ENCODE assay signal across 32 cellular contexts in genomic region chr2:73841912-73842738, GRCh38. TPM values are rescaled to one million over a fixed set of nuclear protein-coding genes. Genes with fewer than 3 reads are reported as not detected.
DNase-seq lines count a peak whose midpoint lies in the region; ATAC-seq, FAIRE-seq and TF ChIP-seq lines count a peak whose summit lies in the region.
"Had no signal": no experiment of that assay in that cellular context is flagged by ENCODE, and none has a peak within 500 bp of the region (broad histone marks: within the 10 kb centered on the region; RNA-seq: fewer than 3 reads in every experiment).

No MANE protein-coding gene starts in this region.

- H3K9me2 ChIP-seq in PC-3 (replicated peaks; ENCODE audit: low read length) (no peaks in the 10 kb centered on the region), hepatocyte (replicated peaks; ENCODE audit: insufficient read depth) (no peaks in the 10 kb centered on the region)

- intact Hi-C loops in PC-3 (cut with micrococcal nuclease), result no loop called here
- intact Hi-C loops in prostate gland (cut with DNase I), result no loop called here
- intact Hi-C loops in CD4-positive, alpha-beta memory T cell (cut with micrococcal nuclease), result no loop called here

- TF ChIP-seq EP300 in A549 (IDR thresholded peaks at IDR 0.05), result no peak

- POLR2A ChIA-PET in A549 (lab: Yijun Ruan, JAX), result no interaction called here
- POLR2A ChIA-PET in PC-3 (lab: Charles Lee; ENCODE audit: unreplicated experiment), result no interaction called here
- POLR2A ChIA-PET in CD4-positive, alpha-beta memory T cell (lab: Charles Lee; ENCODE audit: partially characterized antibody), result interaction anchor here (1.1 kb wide), 1 partner anchor 14 kb away, joined by 3 read pairs; the partner anchor contains the start of gene STAMBP

- in situ Hi-C loops in brain microvascular endothelial cell (cut with HindIII; ENCODE audit: low pct_ligation_motif_present, low sequenced_read_pairs), result no loop called here

- WGBS in A549 (ENCODE audit: missing lambda C conversion rate), result 62% methylated on average over 5 of the region's 5 CpGs
- 63% methylated on average over 5 of the region's 5 CpGs for WGBS in hepatocyte (ENCODE audit: low lambda C conversion rate, missing lambda C conversion rate)
- WGBS in prostate gland, result 57% methylated on average over 5 of the region's 5 CpGs

- H3K4me2 ChIP-seq in A549 (peak overlapping the region; percentile 32), PC-3 (ENCODE audit: low read length) (no peak overlapping the region), hepatocyte (peak overlapping the region; percentile 32)
- H3K4me2 ChIP-seq: KMS-11 had no signal

- peak in 1 of 2 experiments; percentile 24 for DNase-seq in A549 (ENCODE audit: low read depth in 1 of 2, low spot score in 1 of 2)
- no peak for DNase-seq in PC-3
- DNase-seq in hepatocyte (ENCODE audit: low spot score), result peak; percentile 52
- no peak for DNase-seq in prostate gland (ENCODE audit: low spot score)
- DNase-seq in brain microvascular endothelial cell, result no peak
- DNase-seq in CD4-positive, alpha-beta memory T cell, result no peak
- DNase-seq in D721Med (ENCODE audit: insufficient read length, low spot score), result no peak
- DNase-seq: activated CD4-positive, alpha-beta T cell treated with anti-CD3 and anti-CD28 coated beads for 48 hours; activated CD8-positive, alpha-beta memory T cell treated with anti-CD3 and anti-CD28 coated beads, Interleukin-2, amount 50 U/mL, for 48 hours; activated effector memory CD4-positive, alpha-beta T cell treated with Interleukin-2 at 50 U/mL for 16 hours; central memory CD4-positive, alpha-beta T cell; effector CD4-positive, alpha-beta T cell; gastrocnemius medialis; GOT3; MV-4-11; NCI-H1694 treated with DMSO at 0.1 percent for 48 hours; NCI-H226; NCI-H774; posterior cingulate gyrus; SHP77; stimulated activated CD4-positive, alpha-beta T cell treated with anti-CD3 and anti-CD28 coated beads, Interleukin-4, amount 100 ng/mL, for 24 hours; uterus had no signal

- H3K4me1 ChIP-seq in A549, result peaks cover 15% of the 10 kb centered on the region
- peaks cover 16% of the 10 kb centered on the region for H3K4me1 ChIP-seq in PC-3 (ENCODE audit: insufficient read depth, low read length)
- peaks cover 15% of the 10 kb centered on the region for H3K4me1 ChIP-seq in hepatocyte (ENCODE audit: insufficient read depth)
- H3K4me1 ChIP-seq in prostate gland (replicated peaks), result peaks cover 7% of the 10 kb centered on the region
- no peaks in the 10 kb centered on the region for H3K4me1 ChIP-seq in CD4-positive, alpha-beta memory T cell (ENCODE audit: insufficient read depth, low read length)

- peaks cover 22% of the 10 kb centered on the region for H3K36me3 ChIP-seq in PC-3 (ENCODE audit: low read depth, low read length)
- H3K36me3 ChIP-seq in hepatocyte (replicated peaks; ENCODE audit: insufficient read depth, low read depth), result no peaks in the 10 kb centered on the region
- no peaks in the 10 kb centered on the region for H3K36me3 ChIP-seq in prostate gland
- peaks cover 20% of the 10 kb centered on the region for H3K36me3 ChIP-seq in brain microvascular endothelial cell (replicated peaks)
- H3K36me3 ChIP-seq in CD4-positive, alpha-beta memory T cell (ENCODE audit: insufficient read depth, low read length), result peaks cover 35% of the 10 kb centered on the region
- H3K36me3 ChIP-seq: uterus had no signal

- H3K9me3 Mint-ChIP-seq in CD4-positive, alpha-beta memory T cell, result no peaks in the 10 kb centered on the region
- H3K9me3 Mint-ChIP-seq: CD14-positive monocyte, memory B cell had no signal

- H4K20me1 ChIP-seq in PC-3 (ENCODE audit: low read length), result no peaks in the 10 kb centered on the region
- no peaks in the 10 kb centered on the region for H4K20me1 ChIP-seq in hepatocyte (ENCODE audit: insufficient read depth, poor library complexity, severe bottlenecking)

- CTCF ChIA-PET in A549 (lab: Yijun Ruan, JAX) (interaction anchor here (0.7 to 8.8 kb wide), 6 partner anchors 11 to 468 kb away, joined by 3 to 38 read pairs (median 4); no protein-coding TSS in a partner anchor), PC-3 (lab: Charles Lee) (no interaction called here)
- CTCF ChIA-PET in CD4-positive, alpha-beta memory T cell (lab: Charles Lee; ENCODE audit: partially characterized antibody), result interaction anchor here (0.9 to 2.5 kb wide), 3 partner anchors 14 to 493 kb away, joined by 3 to 10 read pairs (median 8); partner anchors contain the start of gene STAMBP

- no peak for TF ChIP-seq RAD21 in A549 (conservative IDR thresholded peaks at IDR 0.05 in 1 of 2, IDR thresholded peaks at IDR 0.05 in 1 of 2)

- no peak overlapping the region for H3K4me3 Mint-ChIP-seq in CD4-positive, alpha-beta memory T cell
- H3K4me3 Mint-ChIP-seq: CD14-positive monocyte, memory B cell had no signal

- no peaks in the 10 kb centered on the region for H3F3A ChIP-seq in PC-3 (ENCODE audit: low read length, unreplicated experiment)

- peaks cover 15 to 27% (median 18%) of the 10 kb centered on the region in 4 donors for H3K4me1 Mint-ChIP-seq in CD4-positive, alpha-beta memory T cell

- no peak overlapping the region for H3K27ac ChIP-seq in A549
- H3K27ac ChIP-seq in PC-3 (ENCODE audit: low read length), result no peak overlapping the region
- H3K27ac ChIP-seq in hepatocyte, result peak overlapping the region; percentile 56
- peak overlapping the region; percentile 33 to 50 for H3K27ac ChIP-seq in prostate gland
- H3K27ac ChIP-seq in brain microvascular endothelial cell, result no peak overlapping the region
- no peak overlapping the region for H3K27ac ChIP-seq in CD4-positive, alpha-beta memory T cell (ENCODE audit: low read depth, low read length)
- H3K27ac ChIP-seq: KMS-11, skin epidermis, uterus had no signal

- H2AFZ ChIP-seq in PC-3 (ENCODE audit: low read length), result no peak overlapping the region
- H2AFZ ChIP-seq in hepatocyte, result no peak overlapping the region

- H3K27me3 Mint-ChIP-seq in CD4-positive, alpha-beta memory T cell, result no peaks in the 10 kb centered on the region
- H3K27me3 Mint-ChIP-seq: memory B cell had no signal

- H3K9ac ChIP-seq in PC-3 (ENCODE audit: low read length), result no peak overlapping the region
- H3K9ac ChIP-seq: KMS-11 had no signal

- no peaks in the 10 kb centered on the region for H3K27me3 ChIP-seq in PC-3 (ENCODE audit: low read length)
- H3K27me3 ChIP-seq in hepatocyte, result no peaks in the 10 kb centered on the region
- H3K27me3 ChIP-seq in prostate gland (replicated peaks; ENCODE audit: insufficient read depth), result no peaks in the 10 kb centered on the region
- H3K27me3 ChIP-seq in brain microvascular endothelial cell (replicated peaks), result no peaks in the 10 kb centered on the region
- no peaks in the 10 kb centered on the region for H3K27me3 ChIP-seq in CD4-positive, alpha-beta memory T cell (ENCODE audit: insufficient read depth, low read length)
- H3K27me3 ChIP-seq: gastrocnemius medialis, uterus had no signal

- H3K9me3 ChIP-seq in A549 (no peaks in the 10 kb centered on the region), PC-3 (ENCODE audit: low read length) (no peaks in the 10 kb centered on the region), hepatocyte (ENCODE audit: low read depth) (no peaks in the 10 kb centered on the region), prostate gland (no peaks in the 10 kb centered on the region)
- no peaks in the 10 kb centered on the region for H3K9me3 ChIP-seq in CD4-positive, alpha-beta memory T cell (ENCODE audit: control insufficient read depth in 1 of 2, low read length in 2 of 2)
- H3K9me3 ChIP-seq: gastrocnemius medialis, uterus had no signal

- TF ChIP-seq CTCF in A549 (IDR thresholded peaks at IDR 0.05) (no peak), PC-3 (conservative IDR thresholded peaks at IDR 0.05; ENCODE audit: low read depth, low read length) (no peak), hepatocyte (IDR thresholded peaks at IDR 0.05; ENCODE audit: poor library complexity) (no peak), prostate gland (IDR thresholded peaks at IDR 0.05) (no peak), brain microvascular endothelial cell (IDR thresholded peaks at IDR 0.05; ENCODE audit: low read depth, low read length, missing control alignments) (no peak), D721Med (IDR thresholded peaks at IDR 0.05; ENCODE audit: insufficient read depth, missing control alignments) (no peak)

- H3K36me3 Mint-ChIP-seq in CD4-positive, alpha-beta memory T cell, result peaks cover 30 to 63% of the 10 kb centered on the region in 2 donors

- H3K4me3 ChIP-seq in A549 (no peak overlapping the region), PC-3 (ENCODE audit: low read length) (no peak overlapping the region), hepatocyte (no peak overlapping the region), prostate gland (no peak overlapping the region), brain microvascular endothelial cell (ENCODE audit: low read depth, low read length) (no peak overlapping the region)
- H3K4me3 ChIP-seq in CD4-positive, alpha-beta memory T cell (ENCODE audit: low read length in 2 of 2), result no peak overlapping the region
- H3K4me3 ChIP-seq: gastrocnemius medialis, GM12878, skin epidermis, uterus had no signal

- TF ChIP-seq POLR2A in A549 (IDR thresholded peaks at IDR 0.05; ENCODE audit: low read length) (no peak; the same call in 1 of the 2 replicates), prostate gland (IDR thresholded peaks at IDR 0.05) (no peak)

- H3K79me2 ChIP-seq in PC-3 (ENCODE audit: low read length) (no peaks in the 10 kb centered on the region), hepatocyte (peaks cover 2% of the 10 kb centered on the region)

- ATAC-seq in A549 (peak in 1 of 2 experiments; percentile 60; a peak in 3 of 6 replicates), PC-3 (0 out of 2 replicates have a peak, but pooled peaks have one; percentile 7), GM21367 (IDR thresholded peaks at IDR 0.05; ENCODE audit: unreplicated experiment) (no peak)
- ATAC-seq: gastrocnemius medialis, GM12878 had no signal

- FAIRE-seq in A549 (lab: Jason Lieb, UNC), result no peak
- no peak for FAIRE-seq in D721Med (lab: Jason Lieb, UNC)
- FAIRE-seq: GM12878 had no signal

- peak overlapping the region in 3 of 7 donors; percentile 18 to 44 (median 26) for H3K27ac Mint-ChIP-seq in CD4-positive, alpha-beta memory T cell
- H3K27ac Mint-ChIP-seq: CD14-positive monocyte, memory B cell had no signal

- BruUV-seq in PC-3 (replicated peaks; lab: Mats Ljungman, UMichigan), result no TSS peak

RNA-seq across cellular contexts. Expression of gene STAMBP, which starts 13.4 kb away (rescaled TPM):
- 86.1 and 96.3 TPM in 2 replicates for polyA plus RNA-seq in A549 (2011; rRNA removed)
- 39.4 and 43.7 TPM in 2 replicates for polyA plus RNA-seq in A549 (2012; cell fraction: cytosol; rRNA removed)
- 23.1 and 25.6 TPM in 2 replicates for polyA plus RNA-seq in A549 (2012; cell fraction: nucleus; rRNA removed)
- 42.1 to 45.6 TPM (median 44.4 TPM) in 3 replicates for polyA plus RNA-seq in A549 (2017; fragmentation: RNase III; extraction: RNeasy Plus Mini Kit Qiagen cat#74134 plus additional on column Dnase treatment)
- 50.6 and 67.2 TPM in 2 replicates for polyA minus RNA-seq in A549 (2011; rRNA and poly(A)+ RNA removed)
- total RNA-seq in PC-3 (2014; rRNA removed), result 23.8 and 32.2 TPM in 2 replicates
- 34.3 and 55.2 TPM in 2 replicates for total RNA-seq in hepatocyte
- polyA plus RNA-seq in hepatocyte, result 40.0 and 43.0 TPM in 2 replicates
- 10 to 100 TPM; 45.9 to 56.6 TPM for total RNA-seq in prostate gland
- total RNA-seq in CD4-positive, alpha-beta memory T cell, result 10 to 100 TPM; 34.8 to 37.3 TPM
- polyA plus RNA-seq in CD4-positive, alpha-beta memory T cell, result 10 to 100 TPM; 46.0 to 49.5 TPM

RNA-seq across cellular contexts. Expression of gene ACTG2, which starts 50.7 kb away (rescaled TPM):
- polyA plus RNA-seq in A549 (2011; rRNA removed) (0.04 and 0.07 TPM in 2 replicates), A549 (2017; fragmentation: RNase III; extraction: RNeasy Plus Mini Kit Qiagen cat#74134 plus additional on column Dnase treatment) (0.26 to 0.51 TPM (median 0.33 TPM) in 3 replicates), hepatocyte (41.1 and 44.5 TPM in 2 replicates)
- polyA plus RNA-seq in A549 (2012; cell fraction: cytosol; rRNA removed), result 0.34 and 0.36 TPM in 2 replicates
- 0.26 and 0.48 TPM in 2 replicates for polyA plus RNA-seq in A549 (2012; cell fraction: nucleus; rRNA removed)
- polyA minus RNA-seq in A549 (2011; rRNA and poly(A)+ RNA removed), result 0.21 and 1.4 TPM in 2 replicates
- total RNA-seq in PC-3 (2014; rRNA removed) (1.6 and 3.8 TPM in 2 replicates), hepatocyte (20.3 and 25.6 TPM in 2 replicates), prostate gland (1,000 to 10,000 TPM; 1,031 to 1,176 TPM)
- not detected for total RNA-seq in CD4-positive, alpha-beta memory T cell
- polyA plus RNA-seq in CD4-positive, alpha-beta memory T cell, result not detected
- total RNA-seq: OCI-LY7 had no signal
- polyA plus RNA-seq: CD14-positive monocyte had no signal

RNA-seq across cellular contexts. Expression of gene C2orf78, which starts 58.1 kb away (rescaled TPM):
- not detected in 2 replicates for polyA plus RNA-seq in A549 (2011; rRNA removed)
- 0.01 TPM in 1 of 2 replicates, not detected in the other for polyA plus RNA-seq in A549 (2012; cell fraction: cytosol; rRNA removed)
- not detected in 2 replicates for polyA plus RNA-seq in A549 (2012; cell fraction: nucleus; rRNA removed)
- polyA plus RNA-seq in A549 (2017; fragmentation: RNase III; extraction: RNeasy Plus Mini Kit Qiagen cat#74134 plus additional on column Dnase treatment), result not detected in 3 replicates
- polyA minus RNA-seq in A549 (2011; rRNA and poly(A)+ RNA removed), result 0.10 TPM in 1 of 2 replicates, not detected in the other
- not detected in 2 replicates for total RNA-seq in PC-3 (2014; rRNA removed)
- not detected in 2 replicates for total RNA-seq in hepatocyte
- polyA plus RNA-seq in hepatocyte, result not detected in 2 replicates
- under 1 TPM in 1 of 2 donors, not detected in 1; 0.91 TPM for total RNA-seq in prostate gland
- total RNA-seq in CD4-positive, alpha-beta memory T cell, result not detected
- not detected for polyA plus RNA-seq in CD4-positive, alpha-beta memory T cell
- total RNA-seq: OCI-LY7, uterus had no signal
- polyA plus RNA-seq: AG04450, CD14-positive monocyte, esophagus, neural cell had no signal

Comparison
In these comparisons a context has a peak if more than half of its experiments do, and no peak if none do; other contexts are left out.
1. H3K27ac ChIP-seq: peak in hepatocyte (single experiment) and prostate gland (2 of 2); none in A549 (0 of 2), PC-3 (single experiment), brain microvascular endothelial cell (single experiment) and CD4-positive, alpha-beta memory T cell (single experiment).
2. RNA of gene ACTG2, which starts 50.7 kb away (total RNA-seq): 1,031 to 1,176 TPM in prostate gland; 20.3 to 25.6 TPM in hepatocyte, 1.6 to 3.8 TPM in PC-3 and not detected in CD4-positive, alpha-beta memory T cell; every median in the first group is over 10 times any median in the second.